Comparison of ENCODE assay signal across 8 cellular contexts in the genomic region with DNA sequence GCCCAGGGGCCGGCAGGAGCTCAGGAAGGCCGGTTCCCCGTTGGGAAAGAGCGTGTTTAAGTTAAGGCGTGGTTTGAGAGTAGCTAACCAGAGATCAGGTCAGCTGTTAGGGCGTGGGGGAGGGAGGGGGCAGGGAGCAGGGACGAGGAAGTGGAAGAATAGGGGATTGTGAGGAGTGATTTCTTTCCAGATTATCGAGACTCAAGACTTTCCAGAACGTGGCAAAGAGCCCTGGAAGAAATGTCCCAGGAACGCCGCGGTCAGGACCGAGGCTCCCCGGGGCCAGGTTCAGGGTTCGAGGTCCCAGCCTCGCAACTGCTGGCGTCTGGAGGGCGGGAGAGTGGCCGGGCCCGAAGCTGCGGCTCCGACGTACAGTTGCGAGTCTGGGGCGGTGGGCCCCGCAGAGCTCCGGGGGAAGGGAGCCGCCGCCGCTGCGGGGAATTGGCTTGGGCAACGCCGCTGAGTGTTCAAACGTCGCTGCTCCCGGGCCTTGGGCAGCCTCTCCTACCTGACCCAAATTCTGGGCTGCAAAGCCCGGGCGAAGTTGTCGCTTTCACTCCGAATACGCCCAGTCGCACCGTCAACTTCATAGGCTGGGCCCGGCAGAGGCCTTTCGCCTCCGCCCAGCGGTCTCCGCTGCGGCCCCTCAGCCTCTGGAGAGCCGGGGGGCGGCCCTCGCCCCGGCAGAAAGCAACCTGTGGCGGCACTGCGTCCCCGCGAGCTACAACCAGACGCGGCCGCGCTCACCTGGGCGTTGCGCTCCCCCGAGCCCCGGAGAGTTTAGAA. TPM values are rescaled to one million over a fixed set of nuclear protein-coding genes. Genes with fewer than 3 reads are reported as not detected.
DNase-seq lines count a peak whose midpoint lies in the region; ATAC-seq and TF ChIP-seq lines count a peak whose summit lies in the region.

No MANE protein-coding gene starts in this region.

- no peak overlapping the region for H3K9ac ChIP-seq in mammary epithelial cell (ENCODE audit: insufficient read depth, low read length)

- in situ Hi-C loops in mammary epithelial cell (cut with MboI; ENCODE audit: low sequenced_read_pairs in 2 of 2), result no loop called here

- H3K27me3 Mint-ChIP-seq in CD4-positive, alpha-beta T cell, result peaks cover 67% of the 10 kb centered on the region

- no peak for DNase-seq in CD4-positive, alpha-beta T cell
- peak; percentile 10 for DNase-seq in HK-2 (ENCODE audit: unreplicated experiment)
- no peak for DNase-seq in mammary epithelial cell
- no peak for DNase-seq in NAMALWA (ENCODE audit: low spot score)
- no peak for DNase-seq in hippocampal formation (lab: John Stamatoyannopoulos, UW)

- H3K27me3 ChIP-seq in CD4-positive, alpha-beta T cell (ENCODE audit: control insufficient read depth, insufficient read depth, low read length), result peaks cover 73% of the 10 kb centered on the region
- H3K27me3 ChIP-seq in mammary epithelial cell (ENCODE audit: insufficient read depth, low read length), result peaks cover 41% of the 10 kb centered on the region

- intact Hi-C loops in CD4-positive, alpha-beta T cell (cut with DNase I, micrococcal nuclease), result no loop called here
- intact Hi-C loops in mammary epithelial cell (cut with micrococcal nuclease), result no loop called here

- H3K4me1 ChIP-seq in mammary epithelial cell (ENCODE audit: insufficient read depth, low read length), result peaks cover 11% of the 10 kb centered on the region
- H3K4me1 ChIP-seq in mesodermal cell (ENCODE audit: control insufficient read depth, insufficient read depth, low read length, poor library complexity, severe bottlenecking), result no peaks in the 10 kb centered on the region

- H3K4me1 Mint-ChIP-seq in CD4-positive, alpha-beta T cell (ENCODE audit: low read depth), result peaks cover 31% of the 10 kb centered on the region

- H2AFZ ChIP-seq in mammary epithelial cell (ENCODE audit: low read depth, low read length), result peak overlapping the region; percentile 9

- H3K4me3 ChIP-seq in mammary epithelial cell (replicated peaks in 1 of 3; ENCODE audit: insufficient read depth in 1 of 3, low read depth in 2 of 3, low read length in 3 of 3) (peak overlapping the region in 1 of 3 experiments; percentile 23), mesodermal cell (ENCODE audit: extremely low read depth, insufficient read depth, low read length, poor library complexity, severe bottlenecking) (peak overlapping the region; percentile 27)

- 19% methylated on average over 20 of the region's 65 CpGs for WGBS in mammary epithelial cell (ENCODE audit: low coverage, missing lambda C conversion rate)
- 1% methylated on average over 57 to 62 of the region's 65 CpGs for WGBS in mesodermal cell (ENCODE audit: insufficient coverage in 2 of 2), 2 experiments

- H3K27ac Mint-ChIP-seq in CD4-positive, alpha-beta T cell, result no peak overlapping the region

- H3K36me3 Mint-ChIP-seq in CD4-positive, alpha-beta T cell (ENCODE audit: low read depth), result peaks cover 5% of the 10 kb centered on the region

- no peak for TF ChIP-seq CTCF in CD4-positive, alpha-beta T cell (IDR thresholded peaks at IDR 0.05)
- no peak for TF ChIP-seq CTCF in mammary epithelial cell (conservative IDR thresholded peaks at IDR 0.05 in 1 of 2, IDR thresholded peaks at IDR 0.05 in 1 of 2; ENCODE audit: extremely low read depth in 1 of 2, insufficient read depth in 1 of 2, low read depth in 1 of 2, low read length in 2 of 2)

- dilution Hi-C loops in mammary epithelial cell (cut with HindIII; ENCODE audit: low sequenced_read_pairs), result no loop called here

- H3K27ac ChIP-seq in CD4-positive, alpha-beta T cell (ENCODE audit: low read depth, low read length), result no peak overlapping the region
- H3K27ac ChIP-seq in mammary epithelial cell (ENCODE audit: insufficient read depth, low read depth, low read length) (no peak overlapping the region), mesodermal cell (ENCODE audit: low read depth, low read length, severe bottlenecking) (no peak overlapping the region)

- peaks cover 5% of the 10 kb centered on the region for H3K9me3 ChIP-seq in CD4-positive, alpha-beta T cell (ENCODE audit: control insufficient read depth, low read length)
- H3K9me3 ChIP-seq in mammary epithelial cell (replicated peaks; ENCODE audit: insufficient read depth, low read length) (no peaks in the 10 kb centered on the region), mesodermal cell (ENCODE audit: control insufficient read depth, low read length) (no peaks in the 10 kb centered on the region)

- H3K36me3 ChIP-seq in mammary epithelial cell (ENCODE audit: insufficient read depth, low read length) (no peaks in the 10 kb centered on the region), mesodermal cell (ENCODE audit: control insufficient read depth, insufficient read depth, low read length) (no peaks in the 10 kb centered on the region)

- peak overlapping the region; percentile 56 for H3K4me3 Mint-ChIP-seq in CD4-positive, alpha-beta T cell

- peak overlapping the region; percentile 57 for H3K4me2 ChIP-seq in mammary epithelial cell (ENCODE audit: insufficient read depth, low read depth, low read length)

- POLR2A ChIA-PET in CD4-positive, alpha-beta T cell (lab: Charles Lee), result interaction anchor here (0.5 to 1.6 kb wide), 3 partner anchors 10 to 90 kb away, joined by 4 read pairs; no protein-coding TSS in a partner anchor

- CTCF ChIA-PET in CD4-positive, alpha-beta T cell (lab: Charles Lee), result interaction anchor here (1.5 kb wide), 1 partner anchor 12 kb away, joined by 4 read pairs; no protein-coding TSS in a partner anchor
- CTCF ChIA-PET in mammary epithelial cell (lab: Charles Lee; ENCODE audit: low non-redundant PET), result interaction anchor here (0.6 kb wide), 1 partner anchor 1197 kb away, joined by 7 read pairs; no protein-coding TSS in a partner anchor

- BruUV-seq in mammary epithelial cell (replicated peaks; lab: Mats Ljungman, UMichigan), result no TSS peak

- ATAC-seq in CD4-positive, alpha-beta T cell (ENCODE audit: poor library complexity), result peak; percentile 35
- ATAC-seq in GM19351 (IDR thresholded peaks at IDR 0.05; ENCODE audit: unreplicated experiment) (no peak), GM18873 (IDR thresholded peaks at IDR 0.05; ENCODE audit: low FRiP score, unreplicated experiment) (no peak)

- no peaks in the 10 kb centered on the region for H3K79me2 ChIP-seq in mammary epithelial cell (ENCODE audit: insufficient read depth, low read length)

- no peaks in the 10 kb centered on the region for H3K9me3 Mint-ChIP-seq in CD4-positive, alpha-beta T cell

- H4K20me1 ChIP-seq in mammary epithelial cell (ENCODE audit: insufficient read depth, low read length), result no peaks in the 10 kb centered on the region

RNA-seq across cellular contexts. Expression of gene ISL2, which starts 9.5 kb away (rescaled TPM):
- total RNA-seq in CD4-positive, alpha-beta T cell, result not detected
- not detected for total RNA-seq in mammary epithelial cell
- polyA plus RNA-seq in mammary epithelial cell, result 0.02 TPM
- polyA minus RNA-seq in mammary epithelial cell, result not detected
- polyA plus RNA-seq in mesodermal cell (2013, experiment 1 of 2), result 1.3 TPM
- polyA plus RNA-seq in mesodermal cell (2013, experiment 2 of 2), result 0.86 TPM

RNA-seq across cellular contexts. Expression of gene ETFA, which starts 34.8 kb away (rescaled TPM):
- 10 to 100 TPM; 11.4 to 15.2 TPM for total RNA-seq in CD4-positive, alpha-beta T cell
- 100 to 1,000 TPM in 1 of 2 donors, 10 to 100 TPM in 1; 83.0 to 115 TPM for total RNA-seq in mammary epithelial cell
- 141 TPM for polyA plus RNA-seq in mammary epithelial cell
- 116 TPM for polyA minus RNA-seq in mammary epithelial cell
- 124 TPM for polyA plus RNA-seq in mesodermal cell (2013, experiment 1 of 2)
- polyA plus RNA-seq in mesodermal cell (2013, experiment 2 of 2), result 120 TPM

Comparison
In these comparisons a context has a peak if more than half of its experiments do, and no peak if none do; other contexts are left out.
1. RNA of gene ETFA, which starts 34.8 kb away (total RNA-seq): 83.0 to 115 TPM in mammary epithelial cell; 11.4 to 15.2 TPM in CD4-positive, alpha-beta T cell; every median in the first group is over 4 times any median in the second.